ENCODE assay signal across 1 cellular context in genomic region chr11:44852952-44853351, GRCh38.
TF ChIP-seq lines count a peak whose summit lies in the region.

No MANE protein-coding gene starts in this region.

TF ChIP-seq in HEK293, 187 proteins besides CTCF, POLR2A, EP300 and RAD21:
- TF ChIP-seq, protein P1, sequence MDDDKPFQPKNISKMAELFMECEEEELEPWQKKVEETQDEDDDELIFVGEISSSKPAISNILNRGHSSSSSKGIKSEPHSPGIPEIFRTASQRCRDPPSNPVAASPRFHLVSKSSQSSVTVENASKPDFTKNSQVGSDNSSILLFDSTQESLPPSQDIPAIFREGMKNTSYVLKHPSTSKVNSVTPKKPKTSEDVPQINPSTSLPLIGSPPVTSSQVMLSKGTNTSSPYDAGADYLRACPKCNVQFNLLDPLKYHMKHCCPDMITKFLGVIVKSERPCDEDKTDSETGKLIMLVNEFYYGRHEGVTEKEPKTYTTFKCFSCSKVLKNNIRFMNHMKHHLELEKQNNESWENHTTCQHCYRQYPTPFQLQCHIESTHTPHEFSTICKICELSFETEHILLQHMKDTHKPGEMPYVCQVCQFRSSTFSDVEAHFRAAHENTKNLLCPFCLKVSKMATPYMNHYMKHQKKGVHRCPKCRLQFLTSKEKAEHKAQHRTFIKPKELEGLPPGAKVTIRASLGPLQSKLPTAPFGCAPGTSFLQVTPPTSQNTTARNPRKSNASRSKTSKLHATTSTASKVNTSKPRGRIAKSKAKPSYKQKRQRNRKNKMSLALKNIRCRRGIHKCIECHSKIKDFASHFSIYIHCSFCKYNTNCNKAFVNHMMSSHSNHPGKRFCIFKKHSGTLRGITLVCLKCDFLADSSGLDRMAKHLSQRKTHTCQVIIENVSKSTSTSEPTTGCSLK (tag by site-specific recombination; IDR thresholded peaks at IDR 0.05), result no peak
- peak; percentile 78 for TF ChIP-seq ZNF16 (tag by site-specific recombination; IDR thresholded peaks at IDR 0.05; ENCODE audit: low read depth)
- no peak for TF ChIP-seq PATZ1 (tag by site-specific recombination; IDR thresholded peaks at IDR 0.05)
- TF ChIP-seq ZNF555 (tag by site-specific recombination; conservative IDR thresholded peaks at IDR 0.05), result no peak
